In genomic region chr4:83261307-83261706, GRCh38 we compare ENCODE assay signal across 12 cellular contexts.
"Had no signal": no experiment of that assay in that cellular context is flagged by ENCODE, and none has a peak within 500 bp of the region (broad histone marks: within the 10 kb centered on the region; RNA-seq: fewer than 3 reads in every experiment).

No MANE protein-coding gene starts in this region.

- H3K36me3 ChIP-seq: cardiac muscle cell had no signal

- H3K4me3 ChIP-seq: cardiac muscle cell, SK-N-MC had no signal

- H3K27ac ChIP-seq: brain microvascular endothelial cell, cardiac muscle cell, SK-N-MC had no signal

- H3K27me3 ChIP-seq: brain microvascular endothelial cell, cardiac muscle cell had no signal

- DNase-seq: activated B cell treated with CpG ODN at 0.5 μM for 24 hours; activated CD4-positive, alpha-beta T cell treated with anti-CD3 and anti-CD28 coated beads for 1 hour; activated CD4-positive, alpha-beta T cell treated with anti-CD3 and anti-CD28 coated beads, Interleukin-2, amount 10 ng/mL, durations not matched to agents 24 days and 14 days; activated CD4-positive, alpha-beta T cell treated with anti-CD3 and anti-CD28 coated beads, Interleukin-2, amount 50 U/mL, for 48 hours; activated CD8-positive, alpha-beta memory T cell treated with anti-CD3 and anti-CD28 coated beads, Interleukin-2, amount 10 ng/mL, durations not matched to agents 7 days and 5 days; activated gamma-delta T cell; activated naive CD4-positive, alpha-beta T cell treated with anti-CD3 and anti-CD28 coated beads for 36 hours; activated T-cell treated with anti-CD3 and anti-CD28 coated beads, Interleukin-2, amount 50 U/mL, for 24 hours; brain microvascular endothelial cell; PC-3 had no signal
